In the genomic region with DNA sequence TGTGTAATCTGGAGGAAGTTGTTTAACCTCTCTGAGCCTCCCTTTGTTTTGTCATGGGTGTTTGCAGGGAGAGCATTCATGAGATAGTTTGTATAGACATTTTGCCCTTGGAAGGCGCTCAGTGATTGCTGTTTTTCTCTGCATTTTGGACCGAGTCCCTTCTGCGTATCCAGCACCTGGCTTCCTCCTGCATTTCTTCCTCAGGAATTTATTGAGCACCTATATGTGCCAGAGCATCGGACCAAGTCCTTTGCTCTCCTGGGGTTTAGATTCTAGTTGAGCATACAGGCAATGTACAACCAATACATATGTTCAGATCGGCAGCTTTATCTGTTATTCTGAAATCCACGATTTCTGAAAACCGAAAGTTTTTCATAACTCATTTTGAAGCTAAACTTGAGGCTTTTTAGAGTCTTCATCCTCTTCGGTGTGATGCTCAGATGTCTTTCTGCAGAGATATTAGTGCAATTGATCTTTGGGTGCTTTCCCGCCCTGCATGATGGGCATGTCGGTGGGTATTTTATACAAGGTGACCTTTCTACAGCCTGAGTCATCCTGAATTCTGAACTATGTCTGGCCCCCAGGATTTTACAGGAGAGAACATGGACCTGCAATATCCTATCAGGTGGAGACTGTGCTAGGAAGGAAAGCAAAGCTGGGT, we compare ENCODE assay signal across 8 cellular contexts. TPM values are rescaled to one million over a fixed set of nuclear protein-coding genes. Genes with fewer than 3 reads are reported as not detected.
DNase-seq lines count a peak whose midpoint lies in the region; ATAC-seq and TF ChIP-seq lines count a peak whose summit lies in the region.

No MANE protein-coding gene starts in this region.

- peak overlapping the region; percentile 91 for H3K4me3 ChIP-seq in CD4-positive, CD25-positive, alpha-beta regulatory T cell (ENCODE audit: low read depth, low read length)
- H3K4me3 ChIP-seq in coronary artery (peak overlapping the region; percentile 48), psoas muscle (peak overlapping the region; percentile 7)

- H3K9me3 ChIP-seq in CD4-positive, CD25-positive, alpha-beta regulatory T cell (ENCODE audit: control insufficient read depth in 2 of 2, low read length in 2 of 2): no peaks in the 10 kb centered on the region
- H3K9me3 ChIP-seq in T-helper 17 cell (ENCODE audit: control insufficient read depth, low read length, poor library complexity, severe bottlenecking) (no peaks in the 10 kb centered on the region), psoas muscle (no peaks in the 10 kb centered on the region)

- H3K27ac ChIP-seq in CD4-positive, CD25-positive, alpha-beta regulatory T cell (ENCODE audit: insufficient read depth, low read length, poor library complexity, severe bottlenecking): peak overlapping the region; percentile 94
- peak overlapping the region; percentile 65 to 94 for H3K27ac ChIP-seq in coronary artery
- no peak overlapping the region for H3K27ac ChIP-seq in psoas muscle
- H3K27ac ChIP-seq in caudate nucleus (ENCODE audit: low read depth, low read length): no peak overlapping the region

- no peaks in the 10 kb centered on the region for H3K9me3 Mint-ChIP-seq in CD4-positive, CD25-positive, alpha-beta regulatory T cell

- H3K27ac Mint-ChIP-seq in CD4-positive, CD25-positive, alpha-beta regulatory T cell: peak overlapping the region; percentile 91 to 100 (median 97)
- peak overlapping the region; percentile 97 for H3K27ac Mint-ChIP-seq in T-helper 17 cell

- peak in 2 of 3 donors; percentile 18 to 22 for DNase-seq in CD4-positive, CD25-positive, alpha-beta regulatory T cell
- DNase-seq in T-helper 17 cell (no peak), coronary artery (ENCODE audit: low spot score) (no peak), psoas muscle (no peak), caudate nucleus (lab: John Stamatoyannopoulos, UW) (no peak), DMS 273 treated with DMSO at 0.1 percent for 48 hours (lab: John Stamatoyannopoulos, UW) (no peak)
- DNase-seq in NK-92 treated with Interleukin-12 subunit alpha and Interleukin-12 subunit beta, amount 100 ng/mL, for 24 hours (lab: John Stamatoyannopoulos, UW): no peak

- H3K27me3 Mint-ChIP-seq in CD4-positive, CD25-positive, alpha-beta regulatory T cell: no peaks in the 10 kb centered on the region
- H3K27me3 Mint-ChIP-seq in T-helper 17 cell: no peaks in the 10 kb centered on the region

- no peak for TF ChIP-seq CTCF in coronary artery (IDR thresholded peaks at IDR 0.05)
- TF ChIP-seq CTCF in psoas muscle (IDR thresholded peaks at IDR 0.05): no peak

- peaks cover 21 to 88% (median 66%) of the 10 kb centered on the region in 4 donors for H3K4me1 Mint-ChIP-seq in CD4-positive, CD25-positive, alpha-beta regulatory T cell
- peaks cover 59% of the 10 kb centered on the region for H3K4me1 Mint-ChIP-seq in T-helper 17 cell

- H3K27me3 ChIP-seq in CD4-positive, CD25-positive, alpha-beta regulatory T cell (ENCODE audit: control insufficient read depth, insufficient read depth, low read length): no peaks in the 10 kb centered on the region
- peaks cover 0 to 32% (median 4%) of the 10 kb centered on the region in 3 donors for H3K27me3 ChIP-seq in psoas muscle (ENCODE audit: insufficient read depth in 3 of 3, low read length in 2 of 3)

- H3K4me3 Mint-ChIP-seq in CD4-positive, CD25-positive, alpha-beta regulatory T cell: peak overlapping the region; percentile 85 to 99 (median 95)
- H3K4me3 Mint-ChIP-seq in T-helper 17 cell: peak overlapping the region; percentile 99

- H3K36me3 Mint-ChIP-seq in CD4-positive, CD25-positive, alpha-beta regulatory T cell: peaks cover 10% of the 10 kb centered on the region
- peaks cover 3% of the 10 kb centered on the region for H3K36me3 Mint-ChIP-seq in T-helper 17 cell (ENCODE audit: low read depth)

- peaks cover 3% of the 10 kb centered on the region for H3K36me3 ChIP-seq in CD4-positive, CD25-positive, alpha-beta regulatory T cell (ENCODE audit: control insufficient read depth, insufficient read depth, low read length)
- no peaks in the 10 kb centered on the region for H3K36me3 ChIP-seq in psoas muscle (ENCODE audit: insufficient read depth in 1 of 2, low read depth in 1 of 2)

- peak; percentile 0 for ATAC-seq in CD4-positive, CD25-positive, alpha-beta regulatory T cell (ENCODE audit: low read depth in 2 of 2)
- ATAC-seq in T-helper 17 cell (peak; percentile 35), psoas muscle (no peak), HG02588 (IDR thresholded peaks at IDR 0.05; ENCODE audit: unreplicated experiment) (no peak)

- intact Hi-C loops in psoas muscle (cut with DNase I): no loop called here

- peaks cover 71% of the 10 kb centered on the region for H3K4me1 ChIP-seq in CD4-positive, CD25-positive, alpha-beta regulatory T cell (ENCODE audit: control insufficient read depth, insufficient read depth, low read length, poor library complexity, severe bottlenecking)
- H3K4me1 ChIP-seq in psoas muscle: no peaks in the 10 kb centered on the region

- WGBS in psoas muscle, 3 donors: 84 to 88% (median 88%) methylated on average over 10 of the region's 10 CpGs

RNA-seq across cellular contexts. Expression of a gene that starts 4.1 kb away (rescaled TPM):
- 160 TPM for total RNA-seq in CD4-positive, CD25-positive, alpha-beta regulatory T cell
- polyA plus RNA-seq in CD4-positive, CD25-positive, alpha-beta regulatory T cell: 10 to 100 TPM; 21.2 to 32.4 (median 25.8) TPM
- total RNA-seq in T-helper 17 cell: 100 to 1,000 TPM; 156 to 173 TPM
- 1 to 10 TPM; 5.8 to 9.6 (median 8.1) TPM for total RNA-seq in psoas muscle
- 1 to 10 TPM; 2.1 to 6.5 (median 4.5) TPM for polyA plus RNA-seq in psoas muscle

RNA-seq across cellular contexts. Expression of a gene that starts 49.3 kb away (rescaled TPM):
- 40.0 TPM for total RNA-seq in CD4-positive, CD25-positive, alpha-beta regulatory T cell
- 100 to 1,000 TPM; 128 to 156 (median 138) TPM for polyA plus RNA-seq in CD4-positive, CD25-positive, alpha-beta regulatory T cell
- 10 to 100 TPM; 35.1 to 49.2 TPM for total RNA-seq in T-helper 17 cell
- 10 to 100 TPM; 18.9 to 51.8 (median 28.8) TPM for total RNA-seq in psoas muscle
- 10 to 100 TPM; 26.0 to 31.7 (median 28.4) TPM for polyA plus RNA-seq in psoas muscle

Comparison
In these comparisons a context has a peak if more than half of its experiments do, and no peak if none do; other contexts are left out.
1. ATAC-seq: peak in CD4-positive, CD25-positive, alpha-beta regulatory T cell (2 of 2) and T-helper 17 cell (single experiment); none in psoas muscle (0 of 4) and HG02588 (single experiment).
2. DNase-seq: peak in CD4-positive, CD25-positive, alpha-beta regulatory T cell (2 of 3); none in T-helper 17 cell (0 of 3), coronary artery (single experiment), psoas muscle (0 of 2), NK-92 treated with Interleukin-12 subunit alpha and Interleukin-12 subunit beta, amount 100 ng/mL, for 24 hours (single experiment), caudate nucleus (0 of 61) and DMS 273 treated with DMSO at 0.1 percent for 48 hours (single experiment).
3. H3K27ac ChIP-seq: peak in CD4-positive, CD25-positive, alpha-beta regulatory T cell (single experiment) and coronary artery (2 of 2); none in psoas muscle (single experiment) and caudate nucleus (single experiment).
4. H3K4me3 ChIP-seq: peak in every context shown above with its lines; median percentile 91 in CD4-positive, CD25-positive, alpha-beta regulatory T cell; 48 in coronary artery; 7 in psoas muscle.
5. RNA of a gene that starts 4.1 kb away (total RNA-seq): 156 to 173 TPM in T-helper 17 cell and 160 TPM in CD4-positive, CD25-positive, alpha-beta regulatory T cell (single experiment); 5.8 to 9.6 TPM in psoas muscle; every median in the first group is over 10 times any median in the second.